ENCODE assay signal across 1 cellular context in the genomic region with DNA sequence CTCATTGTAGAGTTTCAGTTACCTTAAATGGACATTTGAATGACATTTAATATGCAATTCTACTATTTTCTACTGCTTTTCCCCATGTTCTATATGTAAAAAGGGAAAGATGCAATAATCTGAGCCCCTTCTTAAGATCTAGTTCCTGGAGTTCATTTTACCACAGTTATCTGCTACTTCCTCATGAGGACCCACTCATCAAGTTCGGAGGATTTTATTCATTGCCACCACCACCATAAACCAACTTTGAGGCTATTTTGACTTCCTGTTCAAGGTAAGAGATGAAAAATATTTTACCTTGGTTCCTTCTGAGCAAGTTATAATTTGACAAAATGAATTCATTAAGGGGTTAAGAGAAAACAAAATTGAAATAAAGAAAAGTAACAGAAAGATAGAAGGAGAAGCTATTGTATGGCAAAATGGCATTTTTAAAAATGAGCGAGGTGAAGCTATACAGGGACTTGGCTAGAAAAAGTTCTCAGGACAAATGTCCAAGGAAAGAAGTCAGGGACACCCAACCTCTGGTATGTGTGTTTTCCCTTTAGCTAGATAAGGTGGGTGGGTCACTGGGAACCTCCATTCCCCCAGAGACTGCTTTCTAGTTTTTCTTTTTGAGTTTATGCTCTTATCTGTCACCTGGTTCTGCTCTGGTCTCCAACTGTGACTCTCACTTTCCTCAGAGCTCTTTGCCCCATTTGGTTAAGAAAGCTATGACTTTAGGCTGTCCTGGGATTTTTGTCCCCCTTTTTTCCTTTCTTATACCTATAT.
TF ChIP-seq lines count a peak whose summit lies in the region.

No MANE protein-coding gene starts in this region.

TF ChIP-seq in HepG2, 621 proteins besides CTCF, POLR2A, EP300 and RAD21 (continued from another document):
- TF ChIP-seq, protein P1, sequence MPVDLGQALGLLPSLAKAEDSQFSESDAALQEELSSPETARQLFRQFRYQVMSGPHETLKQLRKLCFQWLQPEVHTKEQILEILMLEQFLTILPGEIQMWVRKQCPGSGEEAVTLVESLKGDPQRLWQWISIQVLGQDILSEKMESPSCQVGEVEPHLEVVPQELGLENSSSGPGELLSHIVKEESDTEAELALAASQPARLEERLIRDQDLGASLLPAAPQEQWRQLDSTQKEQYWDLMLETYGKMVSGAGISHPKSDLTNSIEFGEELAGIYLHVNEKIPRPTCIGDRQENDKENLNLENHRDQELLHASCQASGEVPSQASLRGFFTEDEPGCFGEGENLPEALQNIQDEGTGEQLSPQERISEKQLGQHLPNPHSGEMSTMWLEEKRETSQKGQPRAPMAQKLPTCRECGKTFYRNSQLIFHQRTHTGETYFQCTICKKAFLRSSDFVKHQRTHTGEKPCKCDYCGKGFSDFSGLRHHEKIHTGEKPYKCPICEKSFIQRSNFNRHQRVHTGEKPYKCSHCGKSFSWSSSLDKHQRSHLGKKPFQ (CRISPR knock-in tag; IDR thresholded peaks at IDR 0.05; ENCODE audit: insufficient replicate concordance), result no peak
- no peak for TF ChIP-seq MEF2D (CRISPR knock-in tag; IDR thresholded peaks at IDR 0.05)
- TF ChIP-seq, protein P2, sequence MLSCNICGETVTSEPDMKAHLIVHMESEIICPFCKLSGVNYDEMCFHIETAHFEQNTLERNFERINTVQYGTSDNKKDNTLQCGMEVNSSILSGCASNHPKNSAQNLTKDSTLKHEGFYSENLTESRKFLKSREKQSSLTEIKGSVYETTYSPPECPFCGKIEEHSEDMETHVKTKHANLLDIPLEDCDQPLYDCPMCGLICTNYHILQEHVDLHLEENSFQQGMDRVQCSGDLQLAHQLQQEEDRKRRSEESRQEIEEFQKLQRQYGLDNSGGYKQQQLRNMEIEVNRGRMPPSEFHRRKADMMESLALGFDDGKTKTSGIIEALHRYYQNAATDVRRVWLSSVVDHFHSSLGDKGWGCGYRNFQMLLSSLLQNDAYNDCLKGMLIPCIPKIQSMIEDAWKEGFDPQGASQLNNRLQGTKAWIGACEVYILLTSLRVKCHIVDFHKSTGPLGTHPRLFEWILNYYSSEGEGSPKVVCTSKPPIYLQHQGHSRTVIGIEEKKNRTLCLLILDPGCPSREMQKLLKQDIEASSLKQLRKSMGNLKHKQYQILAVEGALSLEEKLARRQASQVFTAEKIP (CRISPR knock-in tag; IDR thresholded peaks at IDR 0.05; ENCODE audit: borderline replicate concordance), result no peak
- no peak for TF ChIP-seq ZNF33B (CRISPR knock-in tag; IDR thresholded peaks at IDR 0.05)
- TF ChIP-seq ZNF674 (CRISPR knock-in tag; IDR thresholded peaks at IDR 0.05; ENCODE audit: low read depth), result no peak
- TF ChIP-seq, protein P3, sequence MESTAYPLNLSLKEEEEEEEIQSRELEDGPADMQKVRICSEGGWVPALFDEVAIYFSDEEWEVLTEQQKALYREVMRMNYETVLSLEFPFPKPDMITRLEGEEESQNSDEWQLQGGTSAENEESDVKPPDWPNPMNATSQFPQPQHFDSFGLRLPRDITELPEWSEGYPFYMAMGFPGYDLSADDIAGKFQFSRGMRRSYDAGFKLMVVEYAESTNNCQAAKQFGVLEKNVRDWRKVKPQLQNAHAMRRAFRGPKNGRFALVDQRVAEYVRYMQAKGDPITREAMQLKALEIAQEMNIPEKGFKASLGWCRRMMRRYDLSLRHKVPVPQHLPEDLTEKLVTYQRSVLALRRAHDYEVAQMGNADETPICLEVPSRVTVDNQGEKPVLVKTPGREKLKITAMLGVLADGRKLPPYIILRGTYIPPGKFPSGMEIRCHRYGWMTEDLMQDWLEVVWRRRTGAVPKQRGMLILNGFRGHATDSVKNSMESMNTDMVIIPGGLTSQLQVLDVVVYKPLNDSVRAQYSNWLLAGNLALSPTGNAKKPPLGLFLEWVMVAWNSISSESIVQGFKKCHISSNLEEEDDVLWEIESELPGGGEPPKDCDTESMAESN (CRISPR knock-in tag; conservative IDR thresholded peaks at IDR 0.05), result no peak
- no peak for TF ChIP-seq ZNF34 (CRISPR knock-in tag; IDR thresholded peaks at IDR 0.05; ENCODE audit: borderline replicate concordance)
- TF ChIP-seq ZFP41 (CRISPR knock-in tag; IDR thresholded peaks at IDR 0.05; ENCODE audit: borderline replicate concordance), result no peak
- no peak for TF ChIP-seq ZNF17 (CRISPR knock-in tag; IDR thresholded peaks at IDR 0.05)
- TF ChIP-seq SP140L (CRISPR knock-in tag; IDR thresholded peaks at IDR 0.05; ENCODE audit: borderline replicate concordance), result no peak
TF ChIP-seq in HepG2: peak in this region for 0.
